ENCODE assay signal across 8 cellular contexts in genomic region chr3:55485208-55485791, GRCh38. TPM values are rescaled to one million over a fixed set of nuclear protein-coding genes. Genes with fewer than 3 reads are reported as not detected.
DNase-seq lines count a peak whose midpoint lies in the region; ATAC-seq and TF ChIP-seq lines count a peak whose summit lies in the region.

No MANE protein-coding gene starts in this region.

- H3K9me3 ChIP-seq in HAP-1 (no peaks in the 10 kb centered on the region), upper lobe of right lung (no peaks in the 10 kb centered on the region)

- H3K4me1 Mint-ChIP-seq in activated CD4-positive, alpha-beta memory T cell treated with anti-CD3 and anti-CD28 coated beads for 36 hours (ENCODE audit: low read depth): peaks cover 17% of the 10 kb centered on the region
- peaks cover 62% of the 10 kb centered on the region for H3K4me1 Mint-ChIP-seq in nephron progenitor cell

- peak overlapping the region; percentile 71 for H3K27ac ChIP-seq in upper lobe of right lung

- H3K36me3 ChIP-seq in HAP-1 (replicated peaks) (no peaks in the 10 kb centered on the region), upper lobe of right lung (no peaks in the 10 kb centered on the region)

- POLR2A ChIA-PET in activated CD4-positive, alpha-beta memory T cell treated with anti-CD3 and anti-CD28 coated beads for 36 hours (lab: Charles Lee): no interaction called here

- DNase-seq in DMS53 (lab: John Stamatoyannopoulos, UW) (peak; percentile 75), DMS53 treated with DMSO at 0.1 percent for 48 hours (lab: John Stamatoyannopoulos, UW; ENCODE audit: unreplicated experiment) (no peak), HAP-1 (ENCODE audit: low spot score in 2 of 2) (peak; percentile 80 to 90), NAMALWA (ENCODE audit: low spot score) (peak; percentile 75), fibroblast of the aortic adventitia (ENCODE audit: low read depth) (peak; percentile 87), nephron progenitor cell (peak; percentile 91), upper lobe of right lung (peak; percentile 91)
- peak; percentile 59 for DNase-seq in activated CD4-positive, alpha-beta memory T cell treated with anti-CD3 and anti-CD28 coated beads for 36 hours

- no peak overlapping the region for H3K4me3 Mint-ChIP-seq in activated CD4-positive, alpha-beta memory T cell treated with anti-CD3 and anti-CD28 coated beads for 36 hours
- peak overlapping the region; percentile 95 for H3K4me3 Mint-ChIP-seq in nephron progenitor cell

- intact Hi-C loops in activated CD4-positive, alpha-beta memory T cell treated with anti-CD3 and anti-CD28 coated beads for 36 hours (cut with micrococcal nuclease): loop anchor here (2.0 to 10.0 kb wide), 3 partner anchors 240 to 817 kb away; no protein-coding TSS in a partner anchor
- intact Hi-C loops in upper lobe of right lung (cut with DNase I): no loop called here

- H3K9me3 Mint-ChIP-seq in activated CD4-positive, alpha-beta memory T cell treated with anti-CD3 and anti-CD28 coated beads for 36 hours: no peaks in the 10 kb centered on the region
- no peaks in the 10 kb centered on the region for H3K9me3 Mint-ChIP-seq in nephron progenitor cell

- H3K27me3 Mint-ChIP-seq in activated CD4-positive, alpha-beta memory T cell treated with anti-CD3 and anti-CD28 coated beads for 36 hours: peaks cover 77% of the 10 kb centered on the region
- H3K27me3 Mint-ChIP-seq in nephron progenitor cell (ENCODE audit: low read depth, poor library complexity): peaks cover 13% of the 10 kb centered on the region

- H3K4me1 ChIP-seq in HAP-1 (peaks cover 2% of the 10 kb centered on the region; the same call in 1 of the 2 replicates), upper lobe of right lung (peaks cover 3% of the 10 kb centered on the region)

- in situ Hi-C loops in HAP-1 (cut with MboI; ENCODE audit: low sequenced_read_pairs): loop anchor here (10.0 to 25.0 kb wide), 4 partner anchors 240 to 777 kb away; no protein-coding TSS in a partner anchor

- TF ChIP-seq CTCF in fibroblast of the aortic adventitia (IDR thresholded peaks at IDR 0.05; ENCODE audit: insufficient read depth, low read length) (peak; percentile 80), nephron progenitor cell (IDR thresholded peaks at IDR 0.05) (peak; percentile 87), upper lobe of right lung (IDR thresholded peaks at IDR 0.05) (peak; percentile 74)

- H3K27me3 ChIP-seq in HAP-1 (ENCODE audit: low read depth) (no peaks in the 10 kb centered on the region), upper lobe of right lung (peaks cover 60% of the 10 kb centered on the region)

- H3K36me3 Mint-ChIP-seq in activated CD4-positive, alpha-beta memory T cell treated with anti-CD3 and anti-CD28 coated beads for 36 hours: peaks cover 2% of the 10 kb centered on the region
- no peaks in the 10 kb centered on the region for H3K36me3 Mint-ChIP-seq in nephron progenitor cell (ENCODE audit: low read depth)

- peak overlapping the region; percentile 66 for H3K4me3 ChIP-seq in HAP-1
- peak overlapping the region; percentile 72 for H3K4me3 ChIP-seq in fibroblast of the aortic adventitia (ENCODE audit: low read depth, low read length)
- peak overlapping the region; percentile 67 for H3K4me3 ChIP-seq in upper lobe of right lung

- H3K27ac Mint-ChIP-seq in activated CD4-positive, alpha-beta memory T cell treated with anti-CD3 and anti-CD28 coated beads for 36 hours: no peak overlapping the region
- H3K27ac Mint-ChIP-seq in nephron progenitor cell: peak overlapping the region; percentile 99

- peak; percentile 86 for ATAC-seq in upper lobe of right lung

- CTCF ChIA-PET in activated CD4-positive, alpha-beta memory T cell treated with anti-CD3 and anti-CD28 coated beads for 36 hours (lab: Charles Lee): interaction anchor here (0.6 kb wide), 1 partner anchor 237 kb away, joined by 3 read pairs; no protein-coding TSS in a partner anchor

RNA-seq across cellular contexts. Expression of gene WNT5A, which starts 1.8 kb away (rescaled TPM):
- not detected for total RNA-seq in activated CD4-positive, alpha-beta memory T cell treated with anti-CD3 and anti-CD28 coated beads for 36 hours
- total RNA-seq in fibroblast of the aortic adventitia (ENCODE audit: low replicate concordance) (5.8 and 42.4 TPM in 2 replicates), upper lobe of right lung (24.5 TPM)
